In the genomic region with DNA sequence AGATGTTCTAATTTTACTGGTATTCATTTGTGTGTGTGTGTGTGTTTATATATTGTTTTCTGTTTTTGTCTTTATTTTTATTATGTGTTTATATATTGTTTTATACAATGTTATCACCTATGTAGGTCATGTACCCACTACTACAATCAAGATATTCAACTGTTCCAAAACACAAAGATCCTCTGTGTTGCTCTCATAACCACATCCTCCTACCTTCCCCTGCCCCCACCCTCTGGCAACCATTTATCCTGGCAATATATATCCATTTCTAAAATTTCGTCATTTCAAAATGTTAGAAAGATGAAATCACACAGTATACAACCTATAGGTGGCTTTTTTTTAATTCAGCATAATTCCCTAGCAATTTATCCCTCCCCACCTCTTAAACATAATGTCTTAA, we compare ENCODE assay signal across 27 cellular contexts. TPM values are rescaled to one million over a fixed set of nuclear protein-coding genes. Genes with fewer than 3 reads are reported as not detected.
DNase-seq lines count a peak whose midpoint lies in the region; ATAC-seq and TF ChIP-seq lines count a peak whose summit lies in the region.
"Had no signal": no experiment of that assay in that cellular context is flagged by ENCODE, and none has a peak within 500 bp of the region (broad histone marks: within the 10 kb centered on the region; RNA-seq: fewer than 3 reads in every experiment).

No MANE protein-coding gene starts in this region.

- H3K4me3 ChIP-seq in CD8-positive, alpha-beta T cell (ENCODE audit: low read depth, low read length), result no peak overlapping the region
- H3K4me3 ChIP-seq in RWPE2 (ENCODE audit: severe bottlenecking), result no peak overlapping the region
- no peak overlapping the region for H3K4me3 ChIP-seq in mucosa of descending colon
- H3K4me3 ChIP-seq: esophagus muscularis mucosa, HAP-1, heart left ventricle, left lung had no signal

- peaks cover 8% of the 10 kb centered on the region for H3K36me3 Mint-ChIP-seq in activated CD8-positive, alpha-beta T cell treated with anti-CD3 and anti-CD28 coated beads for 36 hours (ENCODE audit: low read depth)
- peaks cover under 1% of the 10 kb centered on the region for H3K36me3 Mint-ChIP-seq in activated CD8-positive, alpha-beta T cell treated with anti-CD3 and anti-CD28 coated beads, Interleukin-2, amount 10 ng/mL, durations not matched to agents 7 days and 5 days (ENCODE audit: low read depth)
- peaks cover 10% of the 10 kb centered on the region for H3K36me3 Mint-ChIP-seq in CD8-positive, alpha-beta T cell

- H3K9me3 Mint-ChIP-seq in activated CD8-positive, alpha-beta T cell treated with anti-CD3 and anti-CD28 coated beads for 36 hours, result no peaks in the 10 kb centered on the region
- H3K9me3 Mint-ChIP-seq in activated CD8-positive, alpha-beta T cell treated with anti-CD3 and anti-CD28 coated beads, Interleukin-2, amount 10 ng/mL, durations not matched to agents 7 days and 5 days (ENCODE audit: insufficient read depth), result no peaks in the 10 kb centered on the region
- no peaks in the 10 kb centered on the region for H3K9me3 Mint-ChIP-seq in CD8-positive, alpha-beta T cell
- H3K9me3 Mint-ChIP-seq: activated T-helper 1 cell treated with anti-CD3 and anti-CD28 coated beads, Interleukin-12 subunit alpha, Interleukin-12 subunit beta, Interleukin-2, Interleukin-4 antibody, amounts not matched to agents 30 ng/mL and 10 ng/mL and 1 ng/mL, durations not matched to agents 14 hours and 24 hours and 36 hours; dendritic cell treated with granulocyte-macrophage colony-stimulating factor and Interleukin-4, amounts not matched to agents 40 ng/mL and 50 ng/mL, for 4 days had no signal

- no peaks in the 10 kb centered on the region for H3K27me3 Mint-ChIP-seq in activated CD8-positive, alpha-beta T cell treated with anti-CD3 and anti-CD28 coated beads for 36 hours
- no peaks in the 10 kb centered on the region for H3K27me3 Mint-ChIP-seq in activated CD8-positive, alpha-beta T cell treated with anti-CD3 and anti-CD28 coated beads, Interleukin-2, amount 10 ng/mL, durations not matched to agents 7 days and 5 days (ENCODE audit: low read depth)
- H3K27me3 Mint-ChIP-seq in CD8-positive, alpha-beta T cell (ENCODE audit: low read depth), result no peaks in the 10 kb centered on the region
- H3K27me3 Mint-ChIP-seq: dendritic cell treated with granulocyte-macrophage colony-stimulating factor and Interleukin-4, amounts not matched to agents 40 ng/mL and 50 ng/mL, for 4 days had no signal

- in situ Hi-C loops in G401 (cut with HindIII; ENCODE audit: low sequenced_read_pairs), result no loop called here

- no peaks in the 10 kb centered on the region for H3K9me3 ChIP-seq in CD8-positive, alpha-beta T cell (ENCODE audit: low read length)
- H3K9me3 ChIP-seq in RWPE2 (ENCODE audit: severe bottlenecking) (no peaks in the 10 kb centered on the region), mucosa of descending colon (no peaks in the 10 kb centered on the region)
- H3K9me3 ChIP-seq: HAP-1 had no signal

- POLR2A ChIA-PET in activated CD8-positive, alpha-beta T cell treated with anti-CD3 and anti-CD28 coated beads for 36 hours (lab: Charles Lee), result no interaction called here
- POLR2A ChIA-PET in activated CD8-positive, alpha-beta T cell treated with anti-CD3 and anti-CD28 coated beads, Interleukin-2, amount 10 ng/mL, durations not matched to agents 7 days and 5 days (lab: Charles Lee), result no interaction called here
- POLR2A ChIA-PET in CD8-positive, alpha-beta T cell (lab: Charles Lee), result no interaction called here

- no peak overlapping the region for H3K27ac ChIP-seq in CD8-positive, alpha-beta T cell (ENCODE audit: low read depth, low read length)
- H3K27ac ChIP-seq in RWPE2 (ENCODE audit: poor library complexity, severe bottlenecking) (peak overlapping the region; percentile 16), caudate nucleus (ENCODE audit: low read depth, low read length) (no peak overlapping the region)
- H3K27ac ChIP-seq: esophagus muscularis mucosa, foreskin keratinocyte, heart left ventricle, left lung, parathyroid adenoma, WERI-Rb-1 had no signal

- intact Hi-C loops in activated CD8-positive, alpha-beta T cell treated with anti-CD3 and anti-CD28 coated beads for 36 hours (cut with micrococcal nuclease), result no loop called here
- intact Hi-C loops in CD8-positive, alpha-beta T cell (cut with DNase I, micrococcal nuclease), result no loop called here
- intact Hi-C loops in mucosa of descending colon (cut with DNase I, micrococcal nuclease), result no loop called here

- TF ChIP-seq CTCF in activated CD8-positive, alpha-beta T cell treated with anti-CD3 and anti-CD28 coated beads for 36 hours (IDR thresholded peaks at IDR 0.05), result no peak
- TF ChIP-seq CTCF in CD8-positive, alpha-beta T cell (IDR thresholded peaks at IDR 0.05), result no peak
- TF ChIP-seq CTCF in RWPE2 (IDR thresholded peaks at IDR 0.05; ENCODE audit: poor library complexity, severe bottlenecking) (no peak), mucosa of descending colon (IDR thresholded peaks at IDR 0.05) (no peak)

- no peaks in the 10 kb centered on the region for H3K36me3 ChIP-seq in CD8-positive, alpha-beta T cell (ENCODE audit: insufficient read depth, low read length)
- H3K36me3 ChIP-seq in RWPE2 (ENCODE audit: low read depth) (no peaks in the 10 kb centered on the region), mucosa of descending colon (ENCODE audit: low read depth) (no peaks in the 10 kb centered on the region)
- H3K36me3 ChIP-seq: esophagus muscularis mucosa, HAP-1, left lung, WERI-Rb-1 had no signal

- no peak overlapping the region for H3K27ac Mint-ChIP-seq in activated CD8-positive, alpha-beta T cell treated with anti-CD3 and anti-CD28 coated beads for 36 hours
- H3K27ac Mint-ChIP-seq in activated CD8-positive, alpha-beta T cell treated with anti-CD3 and anti-CD28 coated beads, Interleukin-2, amount 10 ng/mL, durations not matched to agents 7 days and 5 days, result no peak overlapping the region
- no peak overlapping the region for H3K27ac Mint-ChIP-seq in CD8-positive, alpha-beta T cell
- H3K27ac Mint-ChIP-seq: activated T-helper 1 cell treated with anti-CD3 and anti-CD28 coated beads, Interleukin-12 subunit alpha, Interleukin-12 subunit beta, Interleukin-2, Interleukin-4 antibody, amounts not matched to agents 30 ng/mL and 10 ng/mL and 1 ng/mL, durations not matched to agents 14 hours and 24 hours and 36 hours; dendritic cell treated with granulocyte-macrophage colony-stimulating factor and Interleukin-4, amounts not matched to agents 40 ng/mL and 50 ng/mL, for 4 days had no signal

- H3K27me3 ChIP-seq in CD8-positive, alpha-beta T cell (ENCODE audit: insufficient read depth, low read length), result no peaks in the 10 kb centered on the region
- no peaks in the 10 kb centered on the region for H3K27me3 ChIP-seq in RWPE2 (ENCODE audit: insufficient read depth, poor library complexity, severe bottlenecking)
- H3K27me3 ChIP-seq: esophagus muscularis mucosa, foreskin keratinocyte, heart left ventricle, left lung had no signal

- H3K4me3 Mint-ChIP-seq in activated CD8-positive, alpha-beta T cell treated with anti-CD3 and anti-CD28 coated beads for 36 hours, result no peak overlapping the region
- H3K4me3 Mint-ChIP-seq in activated CD8-positive, alpha-beta T cell treated with anti-CD3 and anti-CD28 coated beads, Interleukin-2, amount 10 ng/mL, durations not matched to agents 7 days and 5 days, result no peak overlapping the region
- no peak overlapping the region for H3K4me3 Mint-ChIP-seq in CD8-positive, alpha-beta T cell
- H3K4me3 Mint-ChIP-seq: activated T-helper 1 cell treated with anti-CD3 and anti-CD28 coated beads, Interleukin-12 subunit alpha, Interleukin-12 subunit beta, Interleukin-2, Interleukin-4 antibody, amounts not matched to agents 30 ng/mL and 10 ng/mL and 1 ng/mL, durations not matched to agents 14 hours and 24 hours and 36 hours; dendritic cell treated with granulocyte-macrophage colony-stimulating factor and Interleukin-4, amounts not matched to agents 40 ng/mL and 50 ng/mL, for 4 days had no signal

- CTCF ChIA-PET in activated CD8-positive, alpha-beta T cell treated with anti-CD3 and anti-CD28 coated beads for 36 hours (lab: Charles Lee), result no interaction called here
- CTCF ChIA-PET in activated CD8-positive, alpha-beta T cell treated with anti-CD3 and anti-CD28 coated beads, Interleukin-2, amount 10 ng/mL, durations not matched to agents 7 days and 5 days (lab: Charles Lee), result no interaction called here
- CTCF ChIA-PET in CD8-positive, alpha-beta T cell (lab: Charles Lee), result no interaction called here

- peaks cover 9% of the 10 kb centered on the region for H3K4me1 Mint-ChIP-seq in activated CD8-positive, alpha-beta T cell treated with anti-CD3 and anti-CD28 coated beads for 36 hours (ENCODE audit: low read depth)
- peaks cover 12% of the 10 kb centered on the region for H3K4me1 Mint-ChIP-seq in activated CD8-positive, alpha-beta T cell treated with anti-CD3 and anti-CD28 coated beads, Interleukin-2, amount 10 ng/mL, durations not matched to agents 7 days and 5 days (ENCODE audit: low read depth)
- H3K4me1 Mint-ChIP-seq in CD8-positive, alpha-beta T cell (ENCODE audit: low read depth), result peaks cover 16% of the 10 kb centered on the region

- DNase-seq in activated CD8-positive, alpha-beta T cell treated with anti-CD3 and anti-CD28 coated beads for 36 hours, result peak; percentile 21
- no peak for DNase-seq in activated CD8-positive, alpha-beta T cell treated with anti-CD3 and anti-CD28 coated beads, Interleukin-2, amount 10 ng/mL, durations not matched to agents 7 days and 5 days
- no peak for DNase-seq in CD8-positive, alpha-beta T cell
- no peak for DNase-seq in RWPE2 (ENCODE audit: low spot score)
- no peak for DNase-seq in mucosa of descending colon
- no peak for DNase-seq in NCI-H2227 treated with DMSO at 0.1 percent for 48 hours (lab: John Stamatoyannopoulos, UW)
- DNase-seq in caudate nucleus (lab: John Stamatoyannopoulos, UW), result no peak
- no peak for DNase-seq in G401 (ENCODE audit: low spot score)
- DNase-seq: activated CD4-positive, alpha-beta T cell treated with anti-CD3 and anti-CD28 coated beads, Interleukin-2, amount 50 U/mL, for 1 hour; AML-193; foreskin keratinocyte; heart left ventricle; islet precursor cell; left lung; mesendoderm; NCI-H1694; NCI-H446 treated with DMSO at 0.1 percent for 48 hours; NCI-H774; SIG-M5; stimulated activated CD4-positive, alpha-beta T cell treated with anti-CD3 and anti-CD28 coated beads, Interleukin-2, amount 100 ng/mL, for 24 hours; trophoblast cell; WERI-Rb-1 had no signal

- H3K4me1 ChIP-seq in CD8-positive, alpha-beta T cell (ENCODE audit: insufficient read depth, low read length), result peaks cover 16% of the 10 kb centered on the region
- H3K4me1 ChIP-seq in RWPE2 (ENCODE audit: insufficient read depth, poor library complexity, severe bottlenecking), result peaks cover 6% of the 10 kb centered on the region
- H3K4me1 ChIP-seq in mucosa of descending colon (ENCODE audit: low read depth), result no peaks in the 10 kb centered on the region
- H3K4me1 ChIP-seq: esophagus muscularis mucosa, foreskin keratinocyte, HAP-1, heart left ventricle, left lung, parathyroid adenoma had no signal

- ATAC-seq in activated CD8-positive, alpha-beta T cell treated with anti-CD3 and anti-CD28 coated beads for 36 hours, result peak; percentile 30
- ATAC-seq in activated CD8-positive, alpha-beta T cell treated with anti-CD3 and anti-CD28 coated beads, Interleukin-2, amount 10 ng/mL, durations not matched to agents 7 days and 5 days, result no peak
- ATAC-seq in CD8-positive, alpha-beta T cell, result peak; percentile 38
- ATAC-seq in RWPE2 (ENCODE audit: low read depth), result peak; percentile 33; the same call in 1 of the 3 replicates
- ATAC-seq in mucosa of descending colon, result peak; percentile 38
- ATAC-seq: foreskin keratinocyte, heart left ventricle, left lung had no signal

RNA-seq across cellular contexts. Expression of a gene that starts 18.9 kb away (rescaled TPM):
- total RNA-seq in activated CD8-positive, alpha-beta T cell treated with anti-CD3 and anti-CD28 coated beads for 36 hours, result 1,000 to 10,000 TPM; 1,848 to 1,919 TPM
- 1,000 to 10,000 TPM; 1,024 to 1,097 TPM for total RNA-seq in activated CD8-positive, alpha-beta T cell treated with anti-CD3 and anti-CD28 coated beads, Interleukin-2, amount 10 ng/mL, durations not matched to agents 7 days and 5 days
- total RNA-seq in CD8-positive, alpha-beta T cell, result 1,000 to 10,000 TPM; 3,253 to 3,442 TPM
- total RNA-seq in mucosa of descending colon, result 100 to 1,000 TPM; 835 to 932 (median 883) TPM
- 749 and 1,206 TPM in 2 replicates for total RNA-seq in G401 (2014; rRNA removed; shearing (Covaris generic))

RNA-seq across cellular contexts. Expression of a gene that starts 48.9 kb away (rescaled TPM):
- 10 to 100 TPM; 75.7 to 80.0 TPM for total RNA-seq in activated CD8-positive, alpha-beta T cell treated with anti-CD3 and anti-CD28 coated beads for 36 hours
- total RNA-seq in activated CD8-positive, alpha-beta T cell treated with anti-CD3 and anti-CD28 coated beads, Interleukin-2, amount 10 ng/mL, durations not matched to agents 7 days and 5 days, result 10 to 100 TPM; 72.1 to 81.6 TPM
- total RNA-seq in CD8-positive, alpha-beta T cell, result 10 to 100 TPM; 25.6 to 28.1 TPM
- total RNA-seq in mucosa of descending colon, result 10 to 100 TPM; 48.7 to 75.0 (median 51.5) TPM
- total RNA-seq in G401 (2014; rRNA removed; shearing (Covaris generic)), result 94.7 and 100 TPM in 2 replicates
